In genomic region chr7:25860206-25860881, GRCh38 we compare ENCODE assay signal across 1 cellular context.
A peak's percentile ranks its signal among the peaks of the same experiment; 100 is the strongest.
TF ChIP-seq lines count a peak whose summit lies in the region.

No MANE protein-coding gene starts in this region.

TF ChIP-seq in K562, 482 proteins besides CTCF, POLR2A, EP300 and RAD21 (continued from another document):
- TF ChIP-seq CREB3L1 (IDR thresholded peaks at IDR 0.05; ENCODE audit: borderline replicate concordance, low read depth) (no peak), RBFOX2 (IDR thresholded peaks at IDR 0.05; ENCODE audit: low read depth, low read length) (0 out of 2 replicates have a peak, but pooled peaks have one; percentile 45), RBBP5 (IDR thresholded peaks at IDR 0.05; ENCODE audit: borderline replicate concordance, insufficient read depth, low read length, poor library complexity, severe bottlenecking) (peak; percentile 33), ZNF347 (CRISPR knock-in tag; IDR thresholded peaks at IDR 0.05; ENCODE audit: low read depth) (no peak), AFF4 (CRISPR knock-in tag; IDR thresholded peaks at IDR 0.05) (no peak), PKNOX1 (IDR thresholded peaks at IDR 0.05) (no peak), ZFX (CRISPR knock-in tag; IDR thresholded peaks at IDR 0.05) (peak; percentile 51), ZHX1 (conservative IDR thresholded peaks at IDR 0.05; ENCODE audit: low read length) (no peak), CEBPB (tag; IDR thresholded peaks at IDR 0.05) (no peak), PHF8 (IDR thresholded peaks at IDR 0.05; ENCODE audit: borderline replicate concordance, low read length) (peak; percentile 42; the same call in 1 of the 2 replicates), L3MBTL2 (IDR thresholded peaks at IDR 0.05) (peak; percentile 29; the same call in 1 of the 2 replicates), LARP7 (IDR thresholded peaks at IDR 0.05) (no peak), U2AF2 (optimal IDR thresholded peaks at IDR 0.05; ENCODE audit: low read depth, low read length) (no peak), MLLT1 (IDR thresholded peaks at IDR 0.05) (no peak), CREB3 (tag; conservative IDR thresholded peaks at IDR 0.05; ENCODE audit: low read depth) (0 out of 2 replicates have a peak, but pooled peaks have one; percentile 25), HLTF (IDR thresholded peaks at IDR 0.05) (no peak), FOXK2 (conservative IDR thresholded peaks at IDR 0.05 in 1 of 2, IDR thresholded peaks at IDR 0.05 in 1 of 2; ENCODE audit: low read depth in 2 of 2) (0 out of 4 replicates have a peak, but pooled peaks of 1 of the 2 experiments have one; percentile 20), ZC3H8 (IDR thresholded peaks at IDR 0.05) (no peak), NRF1 (conservative IDR thresholded peaks at IDR 0.05 in 1 of 2, IDR thresholded peaks at IDR 0.05 in 1 of 2) (peak; percentile 60 to 71), DEAF1 (CRISPR knock-in tag; IDR thresholded peaks at IDR 0.05) (no peak), MITF (IDR thresholded peaks at IDR 0.05) (no peak), TBP (optimal IDR thresholded peaks at IDR 0.05; ENCODE audit: low read depth, low read length) (peak; percentile 18), SP2 (IDR thresholded peaks at IDR 0.05; ENCODE audit: extremely low read depth, low read depth, low read length, poor library complexity, severe bottlenecking) (no peak)
- TF ChIP-seq, protein P1, sequence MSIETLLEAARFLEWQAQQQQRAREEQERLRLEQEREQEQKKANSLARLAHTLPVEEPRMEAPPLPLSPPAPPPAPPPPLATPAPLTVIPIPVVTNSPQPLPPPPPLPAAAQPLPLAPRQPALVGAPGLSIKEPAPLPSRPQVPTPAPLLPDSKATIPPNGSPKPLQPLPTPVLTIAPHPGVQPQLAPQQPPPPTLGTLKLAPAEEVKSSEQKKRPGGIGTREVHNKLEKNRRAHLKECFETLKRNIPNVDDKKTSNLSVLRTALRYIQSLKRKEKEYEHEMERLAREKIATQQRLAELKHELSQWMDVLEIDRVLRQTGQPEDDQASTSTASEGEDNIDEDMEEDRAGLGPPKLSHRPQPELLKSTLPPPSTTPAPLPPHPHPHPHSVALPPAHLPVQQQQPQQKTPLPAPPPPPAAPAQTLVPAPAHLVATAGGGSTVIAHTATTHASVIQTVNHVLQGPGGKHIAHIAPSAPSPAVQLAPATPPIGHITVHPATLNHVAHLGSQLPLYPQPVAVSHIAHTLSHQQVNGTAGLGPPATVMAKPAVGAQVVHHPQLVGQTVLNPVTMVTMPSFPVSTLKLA (conservative IDR thresholded peaks at IDR 0.05) = 0 out of 4 replicates have a peak, but pooled peaks of 1 of the 2 experiments have one; percentile 11
TF ChIP-seq in K562: peak in this region for 14.
